ENCODE assay signal across 8 cellular contexts in genomic region chr19:49119411-49120324, GRCh38. TPM values are rescaled to one million over a fixed set of nuclear protein-coding genes. Genes with fewer than 3 reads are reported as not detected.
A peak's percentile ranks its signal among the peaks of the same experiment; 100 is the strongest.
DNase-seq lines count a peak whose midpoint lies in the region; ATAC-seq, FAIRE-seq and TF ChIP-seq lines count a peak whose summit lies in the region.

TSS of gene PPFIA3 (plus strand) at chr19:49119544. CDS start at chr19:49127874, 8,330 bp downstream.

- peak within 1 kb of the TSS; percentile 94 for H3K27ac ChIP-seq in cardiac muscle cell

- H3K4me3 ChIP-seq in Loucy (ENCODE audit: low read length, poor library complexity, severe bottlenecking) = peak within 1 kb of the TSS; percentile 79
- peak within 1 kb of the TSS; percentile 85 for H3K4me3 ChIP-seq in adipocyte (ENCODE audit: low read length)
- peak within 1 kb of the TSS; percentile 66 for H3K4me3 ChIP-seq in cardiac muscle cell

- TF ChIP-seq CTCF in Loucy (conservative IDR thresholded peaks at IDR 0.05; ENCODE audit: low read length) (no peak), cardiac muscle cell (IDR thresholded peaks at IDR 0.05; ENCODE audit: low read depth, low read length) (no peak), omental fat pad (IDR thresholded peaks at IDR 0.05) (no peak)

- ATAC-seq in omental fat pad (ENCODE audit: low FRiP score) (peak; percentile 34), GM21737 (IDR thresholded peaks at IDR 0.05; ENCODE audit: unreplicated experiment) (no peak), HG03108 (IDR thresholded peaks at IDR 0.05; ENCODE audit: unreplicated experiment) (no peak)

- no peaks in the 10 kb centered on the region for H3K9me3 ChIP-seq in Loucy (ENCODE audit: insufficient read depth, low read depth, low read length)
- H3K9me3 ChIP-seq in adipocyte (ENCODE audit: control insufficient read depth, low read length) = no peaks in the 10 kb centered on the region
- no peaks in the 10 kb centered on the region for H3K9me3 ChIP-seq in cardiac muscle cell (ENCODE audit: low read depth)

- DNase-seq in D341Med (ENCODE audit: low spot score) = peak; percentile 81
- peak; percentile 90 for DNase-seq in adipocyte (ENCODE audit: low read depth)
- DNase-seq in cardiac muscle cell (ENCODE audit: low read depth in 1 of 2, low spot score in 1 of 2) = peak; percentile 73 to 91
- no peak for DNase-seq in omental fat pad (ENCODE audit: low spot score)
- DNase-seq in GM12891 (ENCODE audit: insufficient read length, low spot score) = no peak

- no peaks in the 10 kb centered on the region for H4K20me1 ChIP-seq in Loucy (ENCODE audit: insufficient read depth, low read length, poor library complexity, severe bottlenecking)

- FAIRE-seq in GM12891 (lab: Jason Lieb, UNC) = no peak

- H3F3A ChIP-seq in Loucy (ENCODE audit: low read depth) = no peaks in the 10 kb centered on the region

- H3K79me2 ChIP-seq in Loucy (ENCODE audit: insufficient read depth, low read length) = no peaks in the 10 kb centered on the region

- no peak for TF ChIP-seq POLR2A in GM12891 (IDR thresholded peaks at IDR 0.05; ENCODE audit: low read depth, low read length)

- peak within 1 kb of the TSS; percentile 97 for H3K4me2 ChIP-seq in Loucy (ENCODE audit: low read depth, low read length, poor library complexity, severe bottlenecking)

- H3K9me2 ChIP-seq in Loucy (replicated peaks; ENCODE audit: low read depth, low read length) = no peaks in the 10 kb centered on the region

- H3K9ac ChIP-seq in Loucy (ENCODE audit: low read depth, low read length, poor library complexity, severe bottlenecking) (peak within 1 kb of the TSS; percentile 80), adipocyte (ENCODE audit: low read length) (peak within 1 kb of the TSS; percentile 87)

- H3K36me3 ChIP-seq in Loucy (ENCODE audit: insufficient read depth, low read length) (no peaks in the 10 kb centered on the region), adipocyte (ENCODE audit: control insufficient read depth, insufficient read depth, low read length, severe bottlenecking) (no peaks in the 10 kb centered on the region), cardiac muscle cell (no peaks in the 10 kb centered on the region)

- H3K27me3 ChIP-seq in Loucy (ENCODE audit: insufficient read depth, low read length, poor library complexity, severe bottlenecking) = no peaks in the 10 kb centered on the region
- H3K27me3 ChIP-seq in adipocyte (replicated peaks; ENCODE audit: control insufficient read depth, insufficient read depth, low read length) = peaks cover 8% of the 10 kb centered on the region
- peaks cover 15% of the 10 kb centered on the region for H3K27me3 ChIP-seq in cardiac muscle cell

- H3K4me1 ChIP-seq in Loucy (ENCODE audit: insufficient read depth, low read length, poor library complexity, severe bottlenecking) (peaks cover 16% of the 10 kb centered on the region), adipocyte (ENCODE audit: control insufficient read depth, insufficient read depth, low read length) (peaks cover 19% of the 10 kb centered on the region), cardiac muscle cell (ENCODE audit: low read depth) (peaks cover 11% of the 10 kb centered on the region)

- peak within 1 kb of the TSS; percentile 95 for H2AFZ ChIP-seq in Loucy (ENCODE audit: low read length)

TF ChIP-seq in GM12891, 5 proteins besides CTCF, POLR2A, EP300 and RAD21:
- TF ChIP-seq POU2F2 (IDR thresholded peaks at IDR 0.05; ENCODE audit: low read depth, low read length) (no peak), POLR2AphosphoS5 (IDR thresholded peaks at IDR 0.05; ENCODE audit: low read depth, low read length) (no peak), TAF1 (IDR thresholded peaks at IDR 0.05; ENCODE audit: low read depth, low read length) (no peak)

RNA-seq across cellular contexts. Expression of gene PPFIA3, which starts in this region (rescaled TPM):
- total RNA-seq in cardiac muscle cell (27.3 and 30.4 TPM in 2 replicates), omental fat pad (10 to 100 TPM in 1 of 4 donors, 1 to 10 TPM in 3; 1.6 to 11.2 (median 4.1) TPM)
- polyA plus RNA-seq in cardiac muscle cell = 29.3 and 32.5 TPM in 2 replicates
- 0.27 TPM for polyA plus RNA-seq in GM12891 (2012; ENCODE audit: low read depth, missing spikeins)

Comparison
In these comparisons a context has a peak if more than half of its experiments do, and no peak if none do; other contexts are left out.
1. DNase-seq: peak in D341Med (single experiment), adipocyte (single experiment) and cardiac muscle cell (2 of 2); none in omental fat pad (single experiment) and GM12891 (single experiment).
2. Peak in every context shown above with its lines, with median percentiles within 50 percentile points of each other: H3K4me3 ChIP-seq.